8 cellular contexts compared by ENCODE assay signal in the genomic region with DNA sequence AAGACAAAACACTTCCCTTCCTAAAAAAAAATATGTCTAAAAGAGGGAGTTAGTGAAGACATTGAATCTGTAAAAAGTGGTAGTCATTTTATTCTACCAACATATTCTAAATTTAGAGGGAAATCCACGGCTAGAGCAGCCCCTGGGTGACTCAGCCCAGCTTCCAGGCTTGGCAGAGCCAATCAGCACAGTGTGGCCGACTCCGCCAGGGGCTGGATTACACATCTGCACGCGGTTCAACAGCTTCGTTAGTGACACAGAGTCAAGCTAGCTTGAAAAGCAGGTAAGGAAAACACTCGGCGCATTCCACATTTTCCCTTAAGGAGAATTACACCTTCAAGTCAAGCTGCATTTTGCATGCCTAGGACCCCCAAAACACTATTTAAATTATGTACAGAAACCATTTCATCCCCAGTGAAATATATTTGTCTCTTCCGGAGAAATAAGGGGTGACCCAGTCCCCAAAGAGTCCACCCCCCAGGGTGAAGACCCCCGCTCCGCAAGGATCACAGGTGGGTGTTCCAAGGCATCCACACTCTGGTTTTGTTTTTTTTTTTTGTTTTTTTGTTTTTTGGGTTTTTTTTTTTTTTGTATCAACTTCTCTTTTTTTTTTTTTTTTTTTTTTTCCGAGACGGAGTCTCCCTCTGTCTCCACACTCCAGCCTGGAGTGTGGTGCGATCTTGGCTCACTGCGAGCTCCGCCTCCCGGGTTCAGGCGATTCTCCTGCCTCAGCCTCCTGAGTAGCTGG. TPM values are rescaled to one million over a fixed set of nuclear protein-coding genes. Genes with fewer than 3 reads are reported as not detected.
DNase-seq lines count a peak whose midpoint lies in the region; ATAC-seq and TF ChIP-seq lines count a peak whose summit lies in the region.

No MANE protein-coding gene starts in this region.

- ATAC-seq in activated CD8-positive, alpha-beta memory T cell treated with anti-CD3 and anti-CD28 coated beads, Interleukin-2, amount 10 ng/mL, durations not matched to agents 7 days and 5 days: no peak
- ATAC-seq in HG02885 (IDR thresholded peaks at IDR 0.05; ENCODE audit: poor library complexity, unreplicated experiment) (no peak), HG02571 (IDR thresholded peaks at IDR 0.05; ENCODE audit: unreplicated experiment) (no peak)

- H3K27ac Mint-ChIP-seq in activated CD8-positive, alpha-beta memory T cell treated with anti-CD3 and anti-CD28 coated beads, Interleukin-2, amount 10 ng/mL, durations not matched to agents 7 days and 5 days: no peak overlapping the region
- no peak overlapping the region for H3K27ac Mint-ChIP-seq in glutamatergic neuron (ENCODE audit: unreplicated experiment)

- H3K4me3 ChIP-seq in NB4 (ENCODE audit: low read depth, low read length) (no peak overlapping the region), coronary artery (no peak overlapping the region)

- CTCF ChIA-PET in activated CD8-positive, alpha-beta memory T cell treated with anti-CD3 and anti-CD28 coated beads, Interleukin-2, amount 10 ng/mL, durations not matched to agents 7 days and 5 days (lab: Charles Lee): no interaction called here

- H3K27ac ChIP-seq in C4-2B: peak overlapping the region; percentile 81
- peak overlapping the region; percentile 85 to 92 for H3K27ac ChIP-seq in coronary artery

- H3K4me3 Mint-ChIP-seq in activated CD8-positive, alpha-beta memory T cell treated with anti-CD3 and anti-CD28 coated beads, Interleukin-2, amount 10 ng/mL, durations not matched to agents 7 days and 5 days: no peak overlapping the region
- no peak overlapping the region for H3K4me3 Mint-ChIP-seq in glutamatergic neuron (ENCODE audit: unreplicated experiment)

- no peaks in the 10 kb centered on the region for H3K9me3 Mint-ChIP-seq in activated CD8-positive, alpha-beta memory T cell treated with anti-CD3 and anti-CD28 coated beads, Interleukin-2, amount 10 ng/mL, durations not matched to agents 7 days and 5 days (ENCODE audit: low read depth)
- H3K9me3 Mint-ChIP-seq in glutamatergic neuron (ENCODE audit: unreplicated experiment): peaks cover 5% of the 10 kb centered on the region

- H3K4me1 Mint-ChIP-seq in activated CD8-positive, alpha-beta memory T cell treated with anti-CD3 and anti-CD28 coated beads, Interleukin-2, amount 10 ng/mL, durations not matched to agents 7 days and 5 days: peaks cover 13% of the 10 kb centered on the region
- H3K4me1 Mint-ChIP-seq in glutamatergic neuron (ENCODE audit: low read depth, unreplicated experiment): peaks cover 21% of the 10 kb centered on the region

- TF ChIP-seq CTCF in C4-2B (conservative IDR thresholded peaks at IDR 0.05) (no peak), NB4 (IDR thresholded peaks at IDR 0.05; ENCODE audit: low read depth, low read length) (no peak), coronary artery (IDR thresholded peaks at IDR 0.05) (no peak), glutamatergic neuron (IDR thresholded peaks at IDR 0.05; ENCODE audit: partially characterized antibody, unreplicated experiment) (no peak)

- H3K36me3 Mint-ChIP-seq in activated CD8-positive, alpha-beta memory T cell treated with anti-CD3 and anti-CD28 coated beads, Interleukin-2, amount 10 ng/mL, durations not matched to agents 7 days and 5 days: no peaks in the 10 kb centered on the region
- no peaks in the 10 kb centered on the region for H3K36me3 Mint-ChIP-seq in glutamatergic neuron (ENCODE audit: unreplicated experiment)

- H3K27me3 Mint-ChIP-seq in activated CD8-positive, alpha-beta memory T cell treated with anti-CD3 and anti-CD28 coated beads, Interleukin-2, amount 10 ng/mL, durations not matched to agents 7 days and 5 days: peaks cover 13% of the 10 kb centered on the region
- H3K27me3 Mint-ChIP-seq in glutamatergic neuron (ENCODE audit: unreplicated experiment): no peaks in the 10 kb centered on the region

- TF ChIP-seq POLR2A in NB4 (IDR thresholded peaks at IDR 0.05; ENCODE audit: extremely low read depth, insufficient read length): no peak

- DNase-seq in NB4 (ENCODE audit: low read depth) (peak; percentile 83), coronary artery (ENCODE audit: low spot score) (peak; percentile 88), myocyte (ENCODE audit: low read depth) (peak; percentile 78), glutamatergic neuron (no peak)
- no peak for DNase-seq in activated CD8-positive, alpha-beta memory T cell treated with anti-CD3 and anti-CD28 coated beads, Interleukin-2, amount 10 ng/mL, durations not matched to agents 7 days and 5 days

RNA-seq across cellular contexts. Expression of gene ARID1B, which starts 58.4 kb away (rescaled TPM):
- total RNA-seq in myocyte (23.3 and 26.2 TPM in 2 replicates), glutamatergic neuron (ENCODE audit: unreplicated experiment) (202 TPM)
- 22.2 TPM for polyA plus RNA-seq in myocyte (2012)
- total RNA-seq in activated CD8-positive, alpha-beta memory T cell treated with anti-CD3 and anti-CD28 coated beads, Interleukin-2, amount 10 ng/mL, durations not matched to agents 7 days and 5 days: 10 to 100 TPM; 59.5 to 81.5 TPM

Comparison
In these comparisons a context has a peak if more than half of its experiments do, and no peak if none do; other contexts are left out.
1. DNase-seq: peak in NB4 (single experiment), coronary artery (single experiment) and myocyte (single experiment); none in activated CD8-positive, alpha-beta memory T cell treated with anti-CD3 and anti-CD28 coated beads, Interleukin-2, amount 10 ng/mL, durations not matched to agents 7 days and 5 days (single experiment) and glutamatergic neuron (single experiment).